Comparison of ENCODE assay signal across 25 cellular contexts in the genomic region with DNA sequence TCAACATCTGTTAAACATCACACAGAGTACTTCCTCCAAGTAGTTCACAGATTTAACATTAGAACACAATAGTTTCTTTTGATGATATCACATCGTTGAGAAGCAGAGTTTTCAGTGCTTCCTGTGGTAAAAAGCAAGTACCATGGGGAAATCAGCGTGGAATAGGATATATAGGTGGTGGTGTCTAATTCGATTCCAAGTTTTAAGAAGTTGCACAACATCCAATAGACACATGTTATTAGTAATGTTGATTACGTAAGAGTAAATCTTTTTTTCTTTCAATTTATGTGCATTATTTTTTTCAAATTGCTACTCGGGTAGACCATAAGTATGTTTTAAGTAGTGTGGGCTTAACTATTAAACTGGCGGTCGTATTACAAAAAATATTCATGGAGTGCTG.
DNase-seq lines count a peak whose midpoint lies in the region; ATAC-seq, FAIRE-seq and TF ChIP-seq lines count a peak whose summit lies in the region.
"Had no signal": no experiment of that assay in that cellular context is flagged by ENCODE, and none has a peak within 500 bp of the region (broad histone marks: within the 10 kb centered on the region; RNA-seq: fewer than 3 reads in every experiment).

No MANE protein-coding gene starts in this region.

- CTCF ChIA-PET in HepG2 (lab: Yijun Ruan, JAX; ENCODE audit: low intra/inter-chr PET ratio, low total read pairs): no interaction called here

- no peaks in the 10 kb centered on the region for H3K4me1 ChIP-seq in HepG2 (ENCODE audit: insufficient read depth, low read length)
- no peaks in the 10 kb centered on the region for H3K4me1 ChIP-seq in right lobe of liver
- H3K4me1 ChIP-seq: BE2C; BLaER1 treated with 17β-estradiol and CSF1 and Interleukin-3, amounts not matched to agents 10 nM and 100 nM; HAP-1 had no signal

- ATAC-seq in HepG2 (no peak), right lobe of liver (no peak), GM19035 (IDR thresholded peaks at IDR 0.05; ENCODE audit: unreplicated experiment) (no peak), GM18870 (IDR thresholded peaks at IDR 0.05; ENCODE audit: unreplicated experiment) (no peak)
- ATAC-seq: GM12878 had no signal

- H3K36me3 ChIP-seq in HepG2 (replicated peaks in 1 of 2; ENCODE audit: control insufficient read depth in 1 of 2, insufficient read depth in 2 of 2, low read length in 2 of 2): no peaks in the 10 kb centered on the region
- H3K36me3 ChIP-seq in right lobe of liver: no peaks in the 10 kb centered on the region
- no peaks in the 10 kb centered on the region for H3K36me3 ChIP-seq in bronchial epithelial cell (ENCODE audit: control insufficient read depth, insufficient read depth, low read length)
- H3K36me3 ChIP-seq: BE2C; BLaER1 treated with 17β-estradiol and CSF1 and Interleukin-3, amounts not matched to agents 10 nM and 100 nM; HAP-1 had no signal

- POLR2A ChIA-PET in HepG2 (lab: Yijun Ruan, JAX): no interaction called here

- no peak overlapping the region for H2AFZ ChIP-seq in HepG2 (ENCODE audit: low read length)

- FAIRE-seq in HepG2 (lab: Jason Lieb, UNC) (no peak), bronchial epithelial cell (lab: Jason Lieb, UNC) (no peak)
- FAIRE-seq: A204.1, GM12878, GM19239, H54 had no signal

- TF ChIP-seq EP300 in HepG2 (IDR thresholded peaks at IDR 0.05; ENCODE audit: low read depth in 2 of 2, low read length in 2 of 2) (no peak), HepG2 (CRISPR knock-in tag; IDR thresholded peaks at IDR 0.05; ENCODE audit: borderline replicate concordance) (no peak)

- no peak overlapping the region for H3K4me2 ChIP-seq in HepG2 (ENCODE audit: low read depth, low read length)
- H3K4me2 ChIP-seq: BLaER1 treated with 17β-estradiol and CSF1 and Interleukin-3, amounts not matched to agents 10 nM and 100 nM had no signal

- H3K27ac ChIP-seq in HepG2 (ENCODE audit: extremely low read length, insufficient read depth, low read length): no peak overlapping the region
- no peak overlapping the region for H3K27ac ChIP-seq in right lobe of liver
- H3K27ac ChIP-seq: 22Rv1; BLaER1 treated with 17β-estradiol and CSF1 and Interleukin-3, amounts not matched to agents 10 nM and 100 nM had no signal

- H4K20me1 ChIP-seq in HepG2 (ENCODE audit: insufficient read depth, low read length): no peaks in the 10 kb centered on the region
- H4K20me1 ChIP-seq: BLaER1 treated with 17β-estradiol and CSF1 and Interleukin-3, amounts not matched to agents 10 nM and 100 nM had no signal

- 31% methylated on average over 7 of the region's 7 CpGs for WGBS in HepG2 (ENCODE audit: low lambda C conversion rate)
- 65% methylated on average over 7 of the region's 7 CpGs for WGBS in right lobe of liver (ENCODE audit: insufficient coverage, low coverage, low lambda C conversion rate, missing lambda C conversion rate)

- H3K4me3 ChIP-seq in HepG2 (replicated peaks in 1 of 3; ENCODE audit: insufficient read depth in 1 of 3, low read depth in 2 of 3, low read length in 3 of 3): no peak overlapping the region
- H3K4me3 ChIP-seq in right lobe of liver: no peak overlapping the region
- H3K4me3 ChIP-seq in bronchial epithelial cell (ENCODE audit: low read depth, low read length): no peak overlapping the region
- H3K4me3 ChIP-seq in skeletal muscle cell (ENCODE audit: low read depth, low read length): no peak overlapping the region
- H3K4me3 ChIP-seq: BLaER1 treated with 17β-estradiol and CSF1 and Interleukin-3, amounts not matched to agents 10 nM and 100 nM; GM12878; HAP-1 had no signal

- H3K9me3 ChIP-seq in HepG2 (ENCODE audit: low read length) (no peaks in the 10 kb centered on the region), right lobe of liver (no peaks in the 10 kb centered on the region)
- H3K9me3 ChIP-seq: BE2C, HAP-1 had no signal

- H3K27me3 ChIP-seq in HepG2 (ENCODE audit: control insufficient read depth in 1 of 2, insufficient read depth in 2 of 2, low read length in 2 of 2): no peaks in the 10 kb centered on the region
- no peaks in the 10 kb centered on the region for H3K27me3 ChIP-seq in right lobe of liver
- no peaks in the 10 kb centered on the region for H3K27me3 ChIP-seq in bronchial epithelial cell (ENCODE audit: control insufficient read depth, insufficient read depth, low read length)
- H3K27me3 ChIP-seq: BE2C; BLaER1 treated with 17β-estradiol and CSF1 and Interleukin-3, amounts not matched to agents 10 nM and 100 nM had no signal

- no peak overlapping the region for H3K9ac ChIP-seq in HepG2 (ENCODE audit: insufficient read depth, low read depth, low read length)
- H3K9ac ChIP-seq: BLaER1 treated with 17β-estradiol and CSF1 and Interleukin-3, amounts not matched to agents 10 nM and 100 nM had no signal

- no peak for DNase-seq in HepG2 (ENCODE audit: low spot score)
- DNase-seq in right lobe of liver: no peak
- DNase-seq in bronchial epithelial cell (ENCODE audit: low read depth): peak; percentile 1
- peak; percentile 49 for DNase-seq in skeletal muscle cell (ENCODE audit: low read depth)
- DNase-seq in NCI-H526 (lab: John Stamatoyannopoulos, UW): no peak
- DNase-seq: ACHN; AML-193; BE2C; CD4-positive, alpha-beta T cell; CD8-positive, alpha-beta memory T cell; DMS 273 treated with DMSO at 0.1 percent for 48 hours; DMS79; EL; GDM1; GOT3; HFFc6 had no signal

- no peak for TF ChIP-seq RAD21 in HepG2 (CRISPR knock-in tag; IDR thresholded peaks at IDR 0.05)

- no peaks in the 10 kb centered on the region for H3K79me2 ChIP-seq in HepG2 (ENCODE audit: insufficient read depth, low read length)

- TF ChIP-seq POLR2A in HepG2 (IDR thresholded peaks at IDR 0.05; ENCODE audit: insufficient read depth in 1 of 2, low read depth in 2 of 2, low read length in 2 of 2) (no peak), right lobe of liver (IDR thresholded peaks at IDR 0.05) (no peak)

- in situ Hi-C loops in HepG2 (cut with HindIII; ENCODE audit: extremely low pct_ligation_motif_present, low pct_unique_long_range_greater_than_20kb): no loop called here

- TF ChIP-seq CTCF in HepG2 (CRISPR knock-in tag; IDR thresholded peaks at IDR 0.05) (no peak), right lobe of liver (IDR thresholded peaks at IDR 0.05) (no peak), bronchial epithelial cell (IDR thresholded peaks at IDR 0.05; ENCODE audit: insufficient read depth, low read length, severe bottlenecking) (no peak)

- intact Hi-C loops in HepG2 (cut with micrococcal nuclease; ENCODE audit: unreplicated experiment) (no loop called here), right lobe of liver (cut with DNase I) (no loop called here)

- no TSS peak for BruUV-seq in HepG2 (replicated peaks; lab: Mats Ljungman, UMichigan)

TF ChIP-seq in HepG2, 621 proteins besides CTCF, POLR2A, EP300 and RAD21:
- TF ChIP-seq CEBPB (IDR thresholded peaks at IDR 0.05; ENCODE audit: borderline replicate concordance, low read depth, low read length): peak; percentile 83
- TF ChIP-seq POGZ (CRISPR knock-in tag; IDR thresholded peaks at IDR 0.05): no peak
TF ChIP-seq in HepG2: peak in this region for 1.

Comparison
In these comparisons a context has a peak if more than half of its experiments do, and no peak if none do; other contexts are left out.
1. DNase-seq: peak in bronchial epithelial cell (single experiment) and skeletal muscle cell (single experiment); none in HepG2 (single experiment), right lobe of liver (0 of 3) and NCI-H526 (0 of 2).